ENCODE assay signal across 34 cellular contexts in genomic region chr9:34514401-34514800, GRCh38. TPM values are rescaled to one million over a fixed set of nuclear protein-coding genes. Genes with fewer than 3 reads are reported as not detected.
"Had no signal": no experiment of that assay in that cellular context is flagged by ENCODE, and none has a peak within 500 bp of the region (broad histone marks: within the 10 kb centered on the region; RNA-seq: fewer than 3 reads in every experiment).

No MANE protein-coding gene starts in this region.

- DNase-seq: activated CD4-positive, alpha-beta memory T cell treated with anti-CD3 and anti-CD28 coated beads for 36 hours; activated CD4-positive, alpha-beta T cell treated with anti-CD3 and anti-CD28 coated beads, Interleukin-2, amount 10 ng/mL, durations not matched to agents 24 days and 14 days; activated CD4-positive, CD25-positive, alpha-beta regulatory T cell treated with anti-CD3 and anti-CD28 coated beads, Interleukin-2, amount 50 U/mL, for 72 hours; activated CD8-positive, alpha-beta memory T cell treated with anti-CD3 and anti-CD28 coated beads, Interleukin-2, amount 50 U/mL, for 48 hours; activated naive CD4-positive, alpha-beta T cell; activated T-cell treated with anti-CD3 and anti-CD28 coated beads, Interleukin-2, amount 50 U/mL, for 24 hours; aorta; cortex of kidney; effector memory CD8-positive, alpha-beta T cell; erythroblast; gastrocnemius medialis; glutamatergic neuron; immature natural killer cell; kidney; natural killer cell; small intestine; stimulated activated CD4-positive, alpha-beta T cell treated with anti-CD3 and anti-CD28 coated beads, Interleukin-1b, Interleukin-23, amount 100 ng/mL, for 48 hours; stimulated activated naive CD4-positive, alpha-beta T cell; T-helper 17 cell; T1000; uterus had no signal

- H3K9me3 Mint-ChIP-seq: activated CD4-positive, alpha-beta memory T cell treated with anti-CD3 and anti-CD28 coated beads for 36 hours; activated CD4-positive, alpha-beta T cell treated with anti-CD3 and anti-CD28 coated beads, Interleukin-2, amount 10 ng/mL, durations not matched to agents 24 days and 14 days; activated naive CD4-positive, alpha-beta T cell treated with anti-CD3 and anti-CD28 coated beads, Interleukin-2, amount 50 U/mL, for 72 hours; activated T-cell treated with anti-CD3 and anti-CD28 coated beads, Interleukin-2, amount 50 U/mL, for 24 hours; effector memory CD8-positive, alpha-beta T cell; immature natural killer cell; memory B cell; natural killer cell; type B pancreatic cell had no signal

- H3K27ac Mint-ChIP-seq: activated CD4-positive, alpha-beta memory T cell treated with anti-CD3 and anti-CD28 coated beads for 36 hours; activated CD4-positive, alpha-beta T cell treated with anti-CD3 and anti-CD28 coated beads, Interleukin-2, amount 10 ng/mL, durations not matched to agents 24 days and 14 days; activated naive CD4-positive, alpha-beta T cell treated with anti-CD3 and anti-CD28 coated beads, Interleukin-2, amount 50 U/mL, for 72 hours; activated T-cell treated with anti-CD3 and anti-CD28 coated beads, Interleukin-2, amount 50 U/mL, for 24 hours; effector memory CD8-positive, alpha-beta T cell; immature natural killer cell; memory B cell; natural killer cell; progenitor cell of endocrine pancreas; T-helper 17 cell; type B pancreatic cell had no signal

- H3K4me3 Mint-ChIP-seq: activated CD4-positive, alpha-beta memory T cell treated with anti-CD3 and anti-CD28 coated beads for 36 hours; activated CD4-positive, alpha-beta T cell treated with anti-CD3 and anti-CD28 coated beads, Interleukin-2, amount 10 ng/mL, durations not matched to agents 24 days and 14 days; activated T-cell treated with anti-CD3 and anti-CD28 coated beads, Interleukin-2, amount 50 U/mL, for 24 hours; effector memory CD8-positive, alpha-beta T cell; immature natural killer cell; memory B cell; natural killer cell; T-helper 17 cell; type B pancreatic cell had no signal

- H3K36me3 Mint-ChIP-seq: activated CD4-positive, alpha-beta memory T cell treated with anti-CD3 and anti-CD28 coated beads for 36 hours; activated naive CD4-positive, alpha-beta T cell treated with anti-CD3 and anti-CD28 coated beads, Interleukin-2, amount 50 U/mL, for 72 hours; immature natural killer cell; memory B cell; natural killer cell; type B pancreatic cell had no signal

- H3K27ac ChIP-seq: body of pancreas, gastrocnemius medialis, hepatocyte, neutrophil, right lobe of liver, thoracic aorta, uterus had no signal

- H3K4me1 ChIP-seq: body of pancreas, uterus had no signal

- H3K9me3 ChIP-seq: body of pancreas, gastrocnemius medialis, neutrophil, right lobe of liver, thoracic aorta, uterus had no signal

- H3K4me2 ChIP-seq: hepatocyte had no signal

- H3K4me3 ChIP-seq: body of pancreas, gastrocnemius medialis, hepatocyte, right lobe of liver, thoracic aorta, uterus had no signal

- H3K4me1 Mint-ChIP-seq: activated CD4-positive, alpha-beta T cell treated with anti-CD3 and anti-CD28 coated beads, Interleukin-2, amount 10 ng/mL, durations not matched to agents 24 days and 14 days; immature natural killer cell; memory B cell; natural killer cell had no signal

- H2AFZ ChIP-seq: hepatocyte had no signal

- H3K79me2 ChIP-seq: hepatocyte had no signal

- H3K36me3 ChIP-seq: gastrocnemius medialis, neutrophil, right lobe of liver, thoracic aorta, uterus had no signal

- ATAC-seq: activated naive CD4-positive, alpha-beta T cell treated with anti-CD3 and anti-CD28 coated beads, Interleukin-2, amount 50 U/mL, for 72 hours; body of pancreas; effector memory CD8-positive, alpha-beta T cell; natural killer cell; right lobe of liver; T-helper 17 cell had no signal

- H3K27me3 ChIP-seq: body of pancreas, gastrocnemius medialis, hepatocyte, right lobe of liver, uterus had no signal

- H3K27me3 Mint-ChIP-seq: activated CD4-positive, alpha-beta memory T cell treated with anti-CD3 and anti-CD28 coated beads for 36 hours; activated T-cell treated with anti-CD3 and anti-CD28 coated beads, Interleukin-2, amount 50 U/mL, for 24 hours; T-helper 17 cell had no signal

RNA-seq across cellular contexts. Expression of gene ENHO, which starts 8.4 kb away (rescaled TPM):
- total RNA-seq: activated CD4-positive, alpha-beta T cell treated with anti-CD3 and anti-CD28 coated beads, Interleukin-2, amount 10 ng/mL, durations not matched to agents 24 days and 14 days; aorta; thoracic aorta had no signal

RNA-seq across cellular contexts. Expression of gene DNAI1, which starts 55.8 kb away (rescaled TPM):
- total RNA-seq: activated CD4-positive, alpha-beta T cell treated with anti-CD3 and anti-CD28 coated beads, Interleukin-2, amount 10 ng/mL, durations not matched to agents 24 days and 14 days; activated CD8-positive, alpha-beta memory T cell treated with anti-CD3 and anti-CD28 coated beads for 36 hours; aorta; lower leg skin; mononuclear cell; natural killer cell; osteocyte; right lobe of liver; T-helper 17 cell; thoracic aorta had no signal
